ENCODE assay signal across 21 cellular contexts in genomic region chr1:21129407-21129806, GRCh38. TPM values are rescaled to one million over a fixed set of nuclear protein-coding genes. Genes with fewer than 3 reads are reported as not detected.
DNase-seq lines count a peak whose midpoint lies in the region; ATAC-seq and TF ChIP-seq lines count a peak whose summit lies in the region.
"Had no signal": no experiment of that assay in that cellular context is flagged by ENCODE, and none has a peak within 500 bp of the region (broad histone marks: within the 10 kb centered on the region; RNA-seq: fewer than 3 reads in every experiment).

No MANE protein-coding gene starts in this region.

- peak overlapping the region; percentile 16 for H3K27ac Mint-ChIP-seq in neural crest cell (ENCODE audit: unreplicated experiment)

- H3K9me3 Mint-ChIP-seq in neural crest cell: peaks cover 4% of the 10 kb centered on the region

- TF ChIP-seq CTCF in fibroblast of mammary gland (conservative IDR thresholded peaks at IDR 0.05; ENCODE audit: control insufficient read depth, insufficient read depth, low read depth, low read length): no peak
- no peak for TF ChIP-seq CTCF in neural crest cell (conservative IDR thresholded peaks at IDR 0.05)

- no peaks in the 10 kb centered on the region for H3K4me1 Mint-ChIP-seq in neural crest cell

- H3K27me3 Mint-ChIP-seq in neural crest cell (ENCODE audit: low read depth): no peaks in the 10 kb centered on the region
- H3K27me3 Mint-ChIP-seq: CD4-positive, alpha-beta memory T cell had no signal

- peaks cover 16% of the 10 kb centered on the region for H3K36me3 Mint-ChIP-seq in neural crest cell (ENCODE audit: low read depth)

- no peak overlapping the region for H3K4me3 ChIP-seq in fibroblast of mammary gland (ENCODE audit: control insufficient read depth, low read depth, low read length)
- H3K4me3 ChIP-seq: BLaER1 treated with 17β-estradiol and CSF1 and Interleukin-3, amounts not matched to agents 10 nM and 100 nM; Peyer's patch; SJCRH30 had no signal

- no peak for ATAC-seq in GM21526 (IDR thresholded peaks at IDR 0.05; ENCODE audit: low FRiP score, unreplicated experiment)
- ATAC-seq: HepG2 had no signal

- H3K4me3 Mint-ChIP-seq in neural crest cell: no peak overlapping the region
- H3K4me3 Mint-ChIP-seq: CD4-positive, alpha-beta memory T cell had no signal

- peak; percentile 8 for DNase-seq in DMS 273 (lab: John Stamatoyannopoulos, UW; ENCODE audit: unreplicated experiment)
- no peak for DNase-seq in DMS 273 treated with DMSO at 0.1 percent for 48 hours (lab: John Stamatoyannopoulos, UW)
- peak; percentile 13 for DNase-seq in M059J (ENCODE audit: low read depth)
- peak; percentile 12 for DNase-seq in fibroblast of mammary gland (ENCODE audit: low read depth)
- no peak for DNase-seq in neural crest cell (ENCODE audit: low read depth, low spot score)
- DNase-seq in activated T-cell treated with anti-CD3 and anti-CD28 coated beads, Interleukin-2, amount 50 U/mL, for 1 hour: no peak
- no peak for DNase-seq in NCI-H748 treated with DMSO at 0.1 percent for 48 hours (lab: John Stamatoyannopoulos, UW)
- DNase-seq: Caco-2; CD4-positive, alpha-beta memory T cell; DMS153; KBM-7; NCI-H1092; NCI-H1436; NCI-H2029; NCI-H2227 treated with DMSO at 0.1 percent for 48 hours; NCI-H510A; Peyer's patch; SJCRH30 had no signal

RNA-seq across cellular contexts. Expression of gene EIF4G3, which starts 47.3 kb away (rescaled TPM):
- total RNA-seq in M059J (2014; rRNA removed; shearing (Covaris generic)): 32.2 and 57.2 TPM in 2 replicates
- 97.5 and 99.9 TPM in 2 replicates for total RNA-seq in neural crest cell

Comparison
In these comparisons a context has a peak if more than half of its experiments do, and no peak if none do; other contexts are left out.
1. DNase-seq: peak in DMS 273 (single experiment), M059J (single experiment) and fibroblast of mammary gland (single experiment); none in DMS 273 treated with DMSO at 0.1 percent for 48 hours (single experiment), neural crest cell (single experiment), activated T-cell treated with anti-CD3 and anti-CD28 coated beads, Interleukin-2, amount 50 U/mL, for 1 hour (single experiment) and NCI-H748 treated with DMSO at 0.1 percent for 48 hours (single experiment).